In the genomic region with DNA sequence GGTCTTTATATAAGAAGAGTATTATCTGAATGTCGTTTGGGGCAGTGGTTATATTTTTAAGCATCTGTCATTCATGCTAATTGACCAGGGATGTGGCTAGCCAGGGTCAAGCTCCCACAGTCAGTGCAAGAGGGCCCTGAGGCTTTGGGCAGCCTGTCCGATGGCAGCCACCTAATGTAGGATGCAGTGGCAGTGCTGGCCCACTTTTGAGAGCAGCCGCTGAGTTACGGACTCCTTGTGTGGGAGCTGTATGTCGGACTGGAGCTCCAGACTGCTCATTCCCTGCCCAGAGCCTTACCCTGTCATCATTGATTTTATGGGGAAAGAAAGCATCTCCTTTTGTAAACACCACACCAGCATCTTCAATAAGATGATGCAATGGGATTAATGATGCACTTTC, we compare ENCODE assay signal across 28 cellular contexts.
"Had no signal": no experiment of that assay in that cellular context is flagged by ENCODE, and none has a peak within 500 bp of the region (broad histone marks: within the 10 kb centered on the region; RNA-seq: fewer than 3 reads in every experiment).

No MANE protein-coding gene starts in this region.

- H3K9me3 ChIP-seq: colonic mucosa, esophagus squamous epithelium, gastrocnemius medialis, heart left ventricle, mucosa of descending colon had no signal

- FAIRE-seq: endometrium, kidney had no signal

- H3K27ac ChIP-seq: colonic mucosa, epithelial cell of prostate, esophagus squamous epithelium, gastrocnemius medialis, heart left ventricle, hepatocyte had no signal

- H3K27me3 ChIP-seq: colonic mucosa, gastrocnemius medialis, hepatocyte had no signal

- H3K79me2 ChIP-seq: hepatocyte had no signal

- H3K4me3 ChIP-seq: colonic mucosa, esophagus squamous epithelium, gastrocnemius medialis, heart left ventricle, hepatocyte, lung, mucosa of descending colon had no signal

- H3K4me2 ChIP-seq: hepatocyte had no signal

- ATAC-seq: effector memory CD8-positive, alpha-beta T cell; esophagus mucosa; gastrocnemius medialis; heart left ventricle; left colon; left lobe of liver; left ventricle myocardium superior; mucosa of descending colon; naive thymus-derived CD8-positive, alpha-beta T cell had no signal

- H3K4me1 ChIP-seq: colonic mucosa, esophagus squamous epithelium, gastrocnemius medialis, heart left ventricle had no signal

- DNase-seq: colonic mucosa; cortex of kidney; effector CD8-positive, alpha-beta T cell; effector memory CD8-positive, alpha-beta T cell; endodermal cell; erythroblast; esophagus squamous epithelium; foreskin fibroblast; foreskin melanocyte; gastrocnemius medialis; heart left ventricle; hypothalamus; immature natural killer cell; islet precursor cell; kidney; kidney glomerular epithelial cell; left colon; left ventricle myocardium superior; mesenchymal stem cell; mucosa of descending colon; naive B cell; naive thymus-derived CD8-positive, alpha-beta T cell had no signal

- H2AFZ ChIP-seq: hepatocyte had no signal

- H3K36me3 ChIP-seq: colonic mucosa, esophagus squamous epithelium, gastrocnemius medialis, heart left ventricle had no signal
